In genomic region chr19:48844472-48844871, GRCh38 we compare ENCODE assay signal across 9 cellular contexts. TPM values are rescaled to one million over a fixed set of nuclear protein-coding genes. Genes with fewer than 3 reads are reported as not detected.
A peak's percentile ranks its signal among the peaks of the same experiment; 100 is the strongest.
DNase-seq lines count a peak whose midpoint lies in the region; ATAC-seq, FAIRE-seq and TF ChIP-seq lines count a peak whose summit lies in the region.
"Had no signal": no experiment of that assay in that cellular context is flagged by ENCODE, and none has a peak within 500 bp of the region (broad histone marks: within the 10 kb centered on the region; RNA-seq: fewer than 3 reads in every experiment).

No MANE protein-coding gene starts in this region.

- TF ChIP-seq CTCF in BJ (IDR thresholded peaks at IDR 0.05; ENCODE audit: insufficient read depth, low read depth, low read length), result peak; percentile 28; the same call in 1 of the 2 replicates
- no peak for TF ChIP-seq CTCF in endothelial cell (IDR thresholded peaks at IDR 0.05; ENCODE audit: unreplicated experiment)
- no peak for TF ChIP-seq CTCF in vagina (IDR thresholded peaks at IDR 0.05)

- no peak overlapping the region for H3K27ac ChIP-seq in vagina
- H3K27ac ChIP-seq: esophagus muscularis mucosa had no signal

- no peak for TF ChIP-seq POLR2A in vagina (IDR thresholded peaks at IDR 0.05)
- TF ChIP-seq POLR2A in H54 (IDR thresholded peaks at IDR 0.05; ENCODE audit: low read depth, low read length), result no peak

- no peak for ATAC-seq in GM19463 (IDR thresholded peaks at IDR 0.05; ENCODE audit: unreplicated experiment)
- ATAC-seq: Right ventricle myocardium inferior had no signal

- CTCF ChIA-PET in BJ (lab: Yijun Ruan, JAX), result interaction anchor here (0.8 to 10.7 kb wide), 8 partner anchors 12 to 155 kb away, joined by 3 to 195 read pairs (median 14); no protein-coding TSS in a partner anchor

- H3K4me3 Mint-ChIP-seq in endothelial cell (ENCODE audit: unreplicated experiment), result peak overlapping the region; percentile 31
- H3K4me3 Mint-ChIP-seq: nephron progenitor cell had no signal

- H3K4me3 ChIP-seq in BJ (ENCODE audit: low read depth, low read length) (no peak overlapping the region), vagina (no peak overlapping the region)
- H3K4me3 ChIP-seq: esophagus muscularis mucosa had no signal

- FAIRE-seq in H54 (lab: Jason Lieb, UNC), result no peak

- intact Hi-C loops in vagina (cut with DNase I), result no loop called here

- H3K4me1 Mint-ChIP-seq in endothelial cell (ENCODE audit: unreplicated experiment), result no peaks in the 10 kb centered on the region

- no peaks in the 10 kb centered on the region for H3K9me3 Mint-ChIP-seq in endothelial cell (ENCODE audit: unreplicated experiment)
- H3K9me3 Mint-ChIP-seq: nephron progenitor cell had no signal

- H3K27me3 ChIP-seq in BJ (ENCODE audit: control insufficient read depth, insufficient read depth, low read length), result no peaks in the 10 kb centered on the region
- no peaks in the 10 kb centered on the region for H3K27me3 ChIP-seq in vagina
- H3K27me3 ChIP-seq: esophagus muscularis mucosa had no signal

- no peaks in the 10 kb centered on the region for H3K36me3 Mint-ChIP-seq in endothelial cell (ENCODE audit: low read depth, unreplicated experiment)

- DNase-seq in BJ (ENCODE audit: low read depth) (peak; percentile 15), MV-4-11 (lab: John Stamatoyannopoulos, UW) (peak; percentile 44), endothelial cell (ENCODE audit: low spot score) (no peak), vagina (ENCODE audit: extremely low spot score in 2 of 2) (no peak), H54 (ENCODE audit: insufficient read length, low spot score) (no peak)
- DNase-seq: nephron progenitor cell had no signal

- H3K27ac Mint-ChIP-seq in endothelial cell (ENCODE audit: unreplicated experiment), result peak overlapping the region; percentile 18
- H3K27ac Mint-ChIP-seq: nephron progenitor cell had no signal

- H3K4me1 ChIP-seq in vagina, result no peaks in the 10 kb centered on the region
- H3K4me1 ChIP-seq: esophagus muscularis mucosa had no signal

- POLR2A ChIA-PET in BJ (lab: Charles Lee), result interaction anchor here (0.6 kb wide), 3 partner anchors 12 to 145 kb away, joined by 3 to 5 read pairs (median 5); no protein-coding TSS in a partner anchor

- H3K36me3 ChIP-seq in BJ (ENCODE audit: control insufficient read depth, insufficient read depth, low read length), result peaks cover 10% of the 10 kb centered on the region
- H3K36me3 ChIP-seq in vagina, result peaks cover 0 to 22% of the 10 kb centered on the region in 2 donors

- H3K9me3 ChIP-seq in vagina, result no peaks in the 10 kb centered on the region
- H3K9me3 ChIP-seq: esophagus muscularis mucosa had no signal

- H3K27me3 Mint-ChIP-seq in endothelial cell (ENCODE audit: unreplicated experiment), result peaks cover 3% of the 10 kb centered on the region

RNA-seq across cellular contexts. Expression of gene HSD17B14, which starts 8.2 kb away (rescaled TPM):
- 7.4 and 7.6 TPM in 2 replicates for polyA plus RNA-seq in BJ (2011; rRNA removed)
- polyA minus RNA-seq in BJ (2011; rRNA and poly(A)+ RNA removed), result 1.1 and 3.5 TPM in 2 replicates
- total RNA-seq in endothelial cell (ENCODE audit: unreplicated experiment), result 65.6 TPM
- 19.2 TPM for total RNA-seq in vagina

RNA-seq across cellular contexts. Expression of gene PLEKHA4, which starts 23.9 kb away (rescaled TPM):
- 3.3 and 5.4 TPM in 2 replicates for polyA plus RNA-seq in BJ (2011; rRNA removed)
- 4.7 and 5.2 TPM in 2 replicates for polyA minus RNA-seq in BJ (2011; rRNA and poly(A)+ RNA removed)
- total RNA-seq in endothelial cell (ENCODE audit: unreplicated experiment) (14.1 TPM), vagina (37.1 TPM)

RNA-seq across cellular contexts. Expression of gene PPP1R15A, which starts 27.7 kb away (rescaled TPM):
- polyA plus RNA-seq in BJ (2011; rRNA removed), result 24.7 and 43.0 TPM in 2 replicates
- polyA minus RNA-seq in BJ (2011; rRNA and poly(A)+ RNA removed), result 12.4 and 13.8 TPM in 2 replicates
- total RNA-seq in endothelial cell (ENCODE audit: unreplicated experiment) (65.8 TPM), vagina (52.1 TPM)

RNA-seq across cellular contexts. Expression of gene BCAT2, which starts 33.6 kb away (rescaled TPM):
- 32.1 and 52.2 TPM in 2 replicates for polyA plus RNA-seq in BJ (2011; rRNA removed)
- 20.1 and 33.5 TPM in 2 replicates for polyA minus RNA-seq in BJ (2011; rRNA and poly(A)+ RNA removed)
- 35.0 TPM for total RNA-seq in endothelial cell (ENCODE audit: unreplicated experiment)
- total RNA-seq in vagina, result 41.5 TPM

RNA-seq across cellular contexts. Expression of gene TULP2, which starts 54.1 kb away (rescaled TPM):
- polyA plus RNA-seq in BJ (2011; rRNA removed), result 0.07 and 0.10 TPM in 2 replicates
- polyA minus RNA-seq in BJ (2011; rRNA and poly(A)+ RNA removed), result not detected in 2 replicates
- total RNA-seq in endothelial cell (ENCODE audit: unreplicated experiment) (4.3 TPM), vagina (not detected)
- total RNA-seq: Right ventricle myocardium inferior had no signal

Comparison
In these comparisons a context has a peak if more than half of its experiments do, and no peak if none do; other contexts are left out.
1. DNase-seq: peak in BJ (single experiment) and MV-4-11 (single experiment); none in endothelial cell (single experiment), vagina (0 of 2) and H54 (single experiment).